Comparison of ENCODE assay signal across 30 cellular contexts in the genomic region with DNA sequence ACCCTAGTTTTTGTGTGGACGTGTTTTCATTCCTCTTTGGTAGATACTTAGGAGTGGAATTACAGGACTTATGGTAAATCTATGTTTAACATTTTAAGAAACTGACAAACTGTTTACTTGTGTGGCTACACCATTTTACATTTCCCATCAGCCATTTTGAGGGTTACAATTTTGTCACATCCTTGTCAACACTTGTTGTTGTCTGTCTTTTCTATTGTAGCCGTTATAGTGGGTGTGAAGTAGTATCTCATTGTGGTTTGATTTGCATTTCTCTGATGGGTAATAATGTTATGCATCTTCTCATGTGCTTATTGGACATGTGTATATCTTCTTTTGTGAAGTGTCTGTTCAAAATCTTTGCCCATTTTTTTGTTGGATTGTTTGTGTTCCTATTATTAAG.
"Had no signal": no experiment of that assay in that cellular context is flagged by ENCODE, and none has a peak within 500 bp of the region (broad histone marks: within the 10 kb centered on the region; RNA-seq: fewer than 3 reads in every experiment).

No MANE protein-coding gene starts in this region.

- H3K27me3 Mint-ChIP-seq: activated CD4-positive, alpha-beta memory T cell treated with anti-CD3 and anti-CD28 coated beads for 36 hours; activated CD4-positive, alpha-beta T cell treated with anti-CD3 and anti-CD28 coated beads for 36 hours; activated CD4-positive, alpha-beta T cell treated with anti-CD3 and anti-CD28 coated beads, Interleukin-2, amount 10 ng/mL, durations not matched to agents 24 days and 14 days; activated CD8-positive, alpha-beta memory T cell treated with anti-CD3 and anti-CD28 coated beads, Interleukin-2, amount 10 ng/mL, durations not matched to agents 7 days and 5 days; activated naive CD4-positive, alpha-beta T cell treated with anti-CD3 and anti-CD28 coated beads, Interleukin-2, amount 50 U/mL, for 24 hours; activated naive CD8-positive, alpha-beta T cell treated with anti-CD3 and anti-CD28 coated beads for 36 hours; activated naive CD8-positive, alpha-beta T cell treated with anti-CD3 and anti-CD28 coated beads, Interleukin-2, amount 50 U/mL, for 24 hours had no signal

- H3K4me3 ChIP-seq: adrenal gland, body of pancreas, colonic mucosa, esophagus squamous epithelium, gastrocnemius medialis, heart left ventricle had no signal

- H3K27me3 ChIP-seq: adrenal gland, body of pancreas, colonic mucosa, esophagus squamous epithelium, gastrocnemius medialis, heart left ventricle had no signal

- H3K9me3 Mint-ChIP-seq: activated CD4-positive, alpha-beta memory T cell treated with anti-CD3 and anti-CD28 coated beads for 36 hours; activated CD4-positive, alpha-beta T cell treated with anti-CD3 and anti-CD28 coated beads, Interleukin-2, amount 10 ng/mL, durations not matched to agents 24 days and 14 days; activated naive CD4-positive, alpha-beta T cell treated with anti-CD3 and anti-CD28 coated beads for 36 hours; activated naive CD4-positive, alpha-beta T cell treated with anti-CD3 and anti-CD28 coated beads, Interleukin-2, amount 50 U/mL, for 24 hours; activated naive CD8-positive, alpha-beta T cell treated with anti-CD3 and anti-CD28 coated beads for 36 hours; activated naive CD8-positive, alpha-beta T cell treated with anti-CD3 and anti-CD28 coated beads, Interleukin-2, amount 50 U/mL, for 24 hours; activated T-helper 1 cell treated with anti-CD3 and anti-CD28 coated beads, Interleukin-12 subunit alpha, Interleukin-12 subunit beta, Interleukin-2, Interleukin-4 antibody, amounts not matched to agents 30 ng/mL and 10 ng/mL and 1 ng/mL, durations not matched to agents 14 hours and 24 hours and 36 hours; activated T-helper 2 cell treated with anti-CD3 and anti-CD28 coated beads, Interferon-gamma antibody, Interleukin-2, Interleukin-4, amounts not matched to agents 10 μg/mL and 5 μg/mL and 100 μg/mL, durations not matched to agents 14 hours and 24 hours and 36 hours had no signal

- H3K27ac Mint-ChIP-seq: activated CD4-positive, alpha-beta memory T cell treated with anti-CD3 and anti-CD28 coated beads for 36 hours; activated CD4-positive, alpha-beta T cell treated with anti-CD3 and anti-CD28 coated beads for 36 hours; activated CD4-positive, alpha-beta T cell treated with anti-CD3 and anti-CD28 coated beads, Interleukin-2, amount 10 ng/mL, durations not matched to agents 24 days and 14 days; activated CD8-positive, alpha-beta memory T cell treated with anti-CD3 and anti-CD28 coated beads, Interleukin-2, amount 10 ng/mL, durations not matched to agents 7 days and 5 days; activated CD8-positive, alpha-beta T cell treated with anti-CD3 and anti-CD28 coated beads, Interleukin-2, amount 10 ng/mL, durations not matched to agents 7 days and 5 days; activated naive CD4-positive, alpha-beta T cell treated with anti-CD3 and anti-CD28 coated beads for 36 hours; activated naive CD4-positive, alpha-beta T cell treated with anti-CD3 and anti-CD28 coated beads, Interleukin-2, amount 50 U/mL, for 24 hours; activated naive CD8-positive, alpha-beta T cell treated with anti-CD3 and anti-CD28 coated beads for 36 hours; activated naive CD8-positive, alpha-beta T cell treated with anti-CD3 and anti-CD28 coated beads, Interleukin-2, amount 50 U/mL, for 24 hours; activated T-helper 1 cell treated with anti-CD3 and anti-CD28 coated beads, Interleukin-12 subunit alpha, Interleukin-12 subunit beta, Interleukin-2, Interleukin-4 antibody, amounts not matched to agents 30 ng/mL and 10 ng/mL and 1 ng/mL, durations not matched to agents 14 hours and 24 hours and 36 hours; activated T-helper 2 cell treated with anti-CD3 and anti-CD28 coated beads, Interferon-gamma antibody, Interleukin-2, Interleukin-4, amounts not matched to agents 10 μg/mL and 5 μg/mL and 100 μg/mL, durations not matched to agents 14 hours and 24 hours and 36 hours had no signal

- ATAC-seq: activated CD4-positive, alpha-beta T cell treated with anti-CD3 and anti-CD28 coated beads for 36 hours; activated CD8-positive, alpha-beta memory T cell treated with anti-CD3 and anti-CD28 coated beads, Interleukin-2, amount 10 ng/mL, durations not matched to agents 7 days and 5 days; activated CD8-positive, alpha-beta T cell treated with anti-CD3 and anti-CD28 coated beads, Interleukin-2, amount 10 ng/mL, durations not matched to agents 7 days and 5 days; activated naive CD8-positive, alpha-beta T cell treated with anti-CD3 and anti-CD28 coated beads, Interleukin-2, amount 50 U/mL, for 24 hours; body of pancreas; gastrocnemius medialis; heart left ventricle had no signal

- H3K4me3 Mint-ChIP-seq: activated CD4-positive, alpha-beta memory T cell treated with anti-CD3 and anti-CD28 coated beads for 36 hours; activated CD4-positive, alpha-beta T cell treated with anti-CD3 and anti-CD28 coated beads for 36 hours; activated CD4-positive, alpha-beta T cell treated with anti-CD3 and anti-CD28 coated beads, Interleukin-2, amount 10 ng/mL, durations not matched to agents 24 days and 14 days; activated CD8-positive, alpha-beta memory T cell treated with anti-CD3 and anti-CD28 coated beads, Interleukin-2, amount 10 ng/mL, durations not matched to agents 7 days and 5 days; activated CD8-positive, alpha-beta T cell treated with anti-CD3 and anti-CD28 coated beads, Interleukin-2, amount 10 ng/mL, durations not matched to agents 7 days and 5 days; activated naive CD4-positive, alpha-beta T cell treated with anti-CD3 and anti-CD28 coated beads for 36 hours; activated naive CD4-positive, alpha-beta T cell treated with anti-CD3 and anti-CD28 coated beads, Interleukin-2, amount 50 U/mL, for 24 hours; activated naive CD8-positive, alpha-beta T cell treated with anti-CD3 and anti-CD28 coated beads for 36 hours; activated naive CD8-positive, alpha-beta T cell treated with anti-CD3 and anti-CD28 coated beads, Interleukin-2, amount 50 U/mL, for 24 hours; activated T-helper 1 cell treated with anti-CD3 and anti-CD28 coated beads, Interleukin-12 subunit alpha, Interleukin-12 subunit beta, Interleukin-2, Interleukin-4 antibody, amounts not matched to agents 30 ng/mL and 10 ng/mL and 1 ng/mL, durations not matched to agents 14 hours and 24 hours and 36 hours had no signal

- DNase-seq: activated CD4-positive, alpha-beta memory T cell treated with anti-CD3 and anti-CD28 coated beads for 36 hours; activated CD4-positive, alpha-beta T cell treated with anti-CD3 and anti-CD28 coated beads for 36 hours; activated CD4-positive, alpha-beta T cell treated with anti-CD3 and anti-CD28 coated beads, Interleukin-2, amount 10 ng/mL, durations not matched to agents 24 days and 14 days; activated CD4-positive, CD25-positive, alpha-beta regulatory T cell; activated CD4-positive, CD25-positive, alpha-beta regulatory T cell treated with anti-CD3 and anti-CD28 coated beads, Interleukin-2, amount 50 U/mL, for 72 hours; activated CD8-positive, alpha-beta memory T cell treated with anti-CD3 and anti-CD28 coated beads, Interleukin-2, amount 10 ng/mL, durations not matched to agents 7 days and 5 days; activated CD8-positive, alpha-beta memory T cell treated with anti-CD3 and anti-CD28 coated beads, Interleukin-2, amount 50 U/mL, for 4 hours; activated CD8-positive, alpha-beta T cell treated with anti-CD3 and anti-CD28 coated beads, Interleukin-2, amount 10 ng/mL, durations not matched to agents 7 days and 5 days; activated effector memory CD4-positive, alpha-beta T cell treated with anti-CD3 and anti-CD28 coated beads, Interleukin-2, amount 50 U/mL, for 16 hours; activated naive CD4-positive, alpha-beta T cell treated with anti-CD3 and anti-CD28 coated beads for 36 hours; activated naive CD8-positive, alpha-beta T cell treated with anti-CD3 and anti-CD28 coated beads for 36 hours; activated naive CD8-positive, alpha-beta T cell treated with anti-CD3 and anti-CD28 coated beads, Interleukin-2, amount 50 U/mL, for 24 hours; activated T-cell treated with anti-CD3 and anti-CD28 coated beads, Interleukin-2, amount 50 U/mL, for 1 hour; activated T-cell treated with anti-CD3 and anti-CD28 coated beads, Interleukin-2, amount 50 U/mL, for 48 hours; adrenal gland; amygdala; aorta; body of pancreas; caudate nucleus; colonic mucosa; effector CD8-positive, alpha-beta T cell; esophagus squamous epithelium; gastrocnemius medialis; glutamatergic neuron; heart left ventricle had no signal

- FAIRE-seq: endothelial cell of umbilical vein had no signal

- H3K9me3 ChIP-seq: adrenal gland, body of pancreas, colonic mucosa, esophagus squamous epithelium, gastrocnemius medialis, heart left ventricle had no signal

- H3K36me3 ChIP-seq: adrenal gland, colonic mucosa, esophagus squamous epithelium, gastrocnemius medialis had no signal

- H3K27ac ChIP-seq: body of pancreas, colonic mucosa, epithelial cell of prostate, esophagus squamous epithelium, gastrocnemius medialis, heart left ventricle had no signal
